In genomic region chr1:15682886-15683410, GRCh38 we compare ENCODE assay signal across 1 cellular context.
TF ChIP-seq lines count a peak whose summit lies in the region.

No MANE protein-coding gene starts in this region.

TF ChIP-seq in HEK293, 187 proteins besides CTCF, POLR2A, EP300 and RAD21 (continued from another document and continues in another):
- TF ChIP-seq ZBTB11 (tag by site-specific recombination; conservative IDR thresholded peaks at IDR 0.05; ENCODE audit: low read depth) (no peak), ZNF341 (tag by site-specific recombination; IDR thresholded peaks at IDR 0.05; ENCODE audit: low read depth) (no peak), ZFHX2 (tag by site-specific recombination; conservative IDR thresholded peaks at IDR 0.05) (peak; percentile 42; the same call in 1 of the 2 replicates), ZSCAN16 (tag by site-specific recombination; IDR thresholded peaks at IDR 0.05) (no peak), OVOL3 (tag by site-specific recombination; IDR thresholded peaks at IDR 0.05) (no peak), GLIS2 (tag by site-specific recombination; IDR thresholded peaks at IDR 0.05) (peak; percentile 49; the same call in 1 of the 2 replicates), ZNF114 (tag by site-specific recombination; IDR thresholded peaks at IDR 0.05) (no peak), ZNF202 (tag by site-specific recombination; IDR thresholded peaks at IDR 0.05; ENCODE audit: borderline replicate concordance) (no peak), ZFP41 (tag by site-specific recombination; IDR thresholded peaks at IDR 0.05; ENCODE audit: borderline replicate concordance) (no peak), ZNF148 (tag by site-specific recombination; IDR thresholded peaks at IDR 0.05; ENCODE audit: borderline replicate concordance) (no peak), KLF9 (tag by site-specific recombination; IDR thresholded peaks at IDR 0.05; ENCODE audit: low read depth) (no peak), ZNF704 (tag by site-specific recombination; IDR thresholded peaks at IDR 0.05) (no peak), ZNF423 (tag by site-specific recombination; IDR thresholded peaks at IDR 0.05) (no peak), ZNF211 (tag by site-specific recombination; IDR thresholded peaks at IDR 0.05; ENCODE audit: low read depth) (no peak), ZNF324 (tag by site-specific recombination; IDR thresholded peaks at IDR 0.05) (no peak), ZNF692 (tag by site-specific recombination; IDR thresholded peaks at IDR 0.05) (no peak), ZNF248 (tag by site-specific recombination; IDR thresholded peaks at IDR 0.05) (no peak), ZNF548 (tag by site-specific recombination; IDR thresholded peaks at IDR 0.05) (no peak), ZBTB8A (tag by site-specific recombination; IDR thresholded peaks at IDR 0.05) (0 out of 2 replicates have a peak, but pooled peaks have one; percentile 11), ZNF121 (tag by site-specific recombination; IDR thresholded peaks at IDR 0.05) (no peak), ZFP37 (tag by site-specific recombination; IDR thresholded peaks at IDR 0.05) (no peak), ZNF335 (tag by site-specific recombination; conservative IDR thresholded peaks at IDR 0.05) (no peak), PBX3 (CRISPR knock-in tag; IDR thresholded peaks at IDR 0.05) (no peak), KLF16 (tag by site-specific recombination; IDR thresholded peaks at IDR 0.05) (no peak), ZSCAN23 (tag by site-specific recombination; IDR thresholded peaks at IDR 0.05) (no peak), HIC1 (tag by site-specific recombination; IDR thresholded peaks at IDR 0.05) (no peak), KLF10 (tag by site-specific recombination; IDR thresholded peaks at IDR 0.05) (no peak), ZNF398 (tag by site-specific recombination; IDR thresholded peaks at IDR 0.05) (no peak), GLIS1 (tag by site-specific recombination; IDR thresholded peaks at IDR 0.05) (peak; percentile 4; the same call in 1 of the 2 replicates), PRDM2 (tag by site-specific recombination; IDR thresholded peaks at IDR 0.05; ENCODE audit: borderline replicate concordance) (no peak), ZNF843 (tag by site-specific recombination; IDR thresholded peaks at IDR 0.05) (no peak), ZNF280C (tag by site-specific recombination; IDR thresholded peaks at IDR 0.05) (no peak), ZBTB20 (tag by site-specific recombination; IDR thresholded peaks at IDR 0.05) (0 out of 2 replicates have a peak, but pooled peaks have one; percentile 16), ZNF221 (tag by site-specific recombination; IDR thresholded peaks at IDR 0.05; ENCODE audit: borderline replicate concordance) (no peak), ZNF433 (tag by site-specific recombination; IDR thresholded peaks at IDR 0.05; ENCODE audit: low read depth) (no peak), ZNF16 (tag by site-specific recombination; IDR thresholded peaks at IDR 0.05; ENCODE audit: low read depth) (no peak), ZNF626 (tag by site-specific recombination; IDR thresholded peaks at IDR 0.05) (no peak)
